ENCODE assay signal across 15 cellular contexts in genomic region chrY:24107316-24107715, GRCh38. TPM values are rescaled to one million over a fixed set of nuclear protein-coding genes. Genes with fewer than 3 reads are reported as not detected.
"Had no signal": no experiment of that assay in that cellular context is flagged by ENCODE, and none has a peak within 500 bp of the region (broad histone marks: within the 10 kb centered on the region; RNA-seq: fewer than 3 reads in every experiment).

No MANE protein-coding gene starts in this region.

RNA-seq across cellular contexts. Expression of gene CDY1B, which starts 59.5 kb away (rescaled TPM):
- total RNA-seq: activated B cell treated with CpG ODN at 0.5 μM for 24 hours; activated CD4-positive, alpha-beta memory T cell treated with anti-CD3 and anti-CD28 coated beads for 36 hours; activated CD4-positive, alpha-beta memory T cell treated with anti-CD3 and anti-CD28 coated beads, Interleukin-2, amount 10 ng/mL, durations not matched to agents 7 days and 5 days; activated CD4-positive, alpha-beta T cell treated with anti-CD3 and anti-CD28 coated beads for 36 hours; activated CD4-positive, alpha-beta T cell treated with anti-CD3 and anti-CD28 coated beads, Interleukin-2, amount 10 ng/mL, durations not matched to agents 24 days and 14 days; activated CD4-positive, alpha-beta T cell treated with anti-CD3 and anti-CD28 coated beads, Interleukin-2, amount 10 ng/mL, durations not matched to agents 7 days and 5 days; activated CD8-positive, alpha-beta memory T cell treated with anti-CD3 and anti-CD28 coated beads for 36 hours; activated CD8-positive, alpha-beta memory T cell treated with anti-CD3 and anti-CD28 coated beads, Interleukin-2, amount 10 ng/mL, durations not matched to agents 7 days and 5 days; activated CD8-positive, alpha-beta T cell treated with anti-CD3 and anti-CD28 coated beads for 36 hours; activated CD8-positive, alpha-beta T cell treated with anti-CD3 and anti-CD28 coated beads, Interleukin-2, amount 10 ng/mL, durations not matched to agents 7 days and 5 days; T-cell; T-helper 1 cell treated with Interleukin-12 subunit alpha and Interleukin-12 subunit beta and Interleukin-4 antibody, amounts not matched to agents 30 ng/mL and 1 ng/mL, for 36 hours; T-helper 17 cell; T-helper 2 cell treated with Interferon-gamma antibody and Interleukin-4, amounts not matched to agents 100 ng/mL and 5 ng/mL, for 36 hours; WTC11 had no signal
